Comparison of ENCODE assay signal across 28 cellular contexts in the genomic region with DNA sequence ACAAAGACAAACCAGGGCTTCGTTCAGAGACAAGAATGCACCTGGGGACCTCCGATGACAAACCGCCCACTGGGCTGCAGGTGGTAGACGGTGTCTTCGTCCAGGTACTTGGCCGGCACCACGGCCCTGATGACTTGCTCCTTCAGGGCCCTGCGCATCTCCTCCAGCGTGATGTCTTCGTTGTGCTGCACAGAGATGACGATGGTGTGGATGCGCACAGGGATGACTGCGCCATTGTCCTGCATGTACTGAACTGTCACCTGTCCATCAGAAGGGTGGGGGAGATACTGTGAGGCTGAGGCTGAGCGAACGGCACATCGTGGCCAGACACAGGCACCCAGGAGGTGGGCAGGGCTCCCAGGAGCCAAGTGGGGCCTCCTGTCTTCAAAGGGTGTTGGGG. TPM values are rescaled to one million over a fixed set of nuclear protein-coding genes. Genes with fewer than 3 reads are reported as not detected.
DNase-seq lines count a peak whose midpoint lies in the region; ATAC-seq, FAIRE-seq and TF ChIP-seq lines count a peak whose summit lies in the region.
"Had no signal": no experiment of that assay in that cellular context is flagged by ENCODE, and none has a peak within 500 bp of the region (broad histone marks: within the 10 kb centered on the region; RNA-seq: fewer than 3 reads in every experiment).

No MANE protein-coding gene starts in this region.

- H3K27me3 ChIP-seq in right lobe of liver (no peaks in the 10 kb centered on the region), HepG2 (ENCODE audit: control insufficient read depth in 1 of 2, insufficient read depth in 2 of 2, low read length in 2 of 2) (no peaks in the 10 kb centered on the region), stomach (no peaks in the 10 kb centered on the region)

- WGBS in right lobe of liver (ENCODE audit: insufficient coverage, low coverage, low lambda C conversion rate, missing lambda C conversion rate), result 88% methylated on average over 6 of the region's 16 CpGs
- whole genome bisulfite sequencing in HepG2 (ENCODE audit: low lambda C conversion rate), result 95% methylated on average over 12 of the region's 16 CpGs
- WGBS in stomach, 5 donors, result 93 to 95% (median 94%) methylated on average over 15 to 16 of the region's 16 CpGs

- POLR2A ChIA-PET in activated CD8-positive, alpha-beta T cell treated with anti-CD3 and anti-CD28 coated beads, Interleukin-2, amount 10 ng/mL, durations not matched to agents 7 days and 5 days (lab: Charles Lee), result no interaction called here
- POLR2A ChIA-PET in activated CD8-positive, alpha-beta T cell treated with anti-CD3 and anti-CD28 coated beads for 36 hours (lab: Charles Lee), result no interaction called here
- POLR2A ChIA-PET in HepG2 (lab: Yijun Ruan, JAX), result no interaction called here

- H3K79me2 ChIP-seq in HepG2 (ENCODE audit: insufficient read depth, low read length), result peaks cover 4% of the 10 kb centered on the region

- H3K9ac ChIP-seq in HepG2 (ENCODE audit: insufficient read depth, low read depth, low read length), result no peak overlapping the region

- peak; percentile 6 for DNase-seq in activated CD8-positive, alpha-beta T cell treated with anti-CD3 and anti-CD28 coated beads, Interleukin-2, amount 10 ng/mL, durations not matched to agents 7 days and 5 days
- DNase-seq in activated CD8-positive, alpha-beta T cell treated with anti-CD3 and anti-CD28 coated beads for 36 hours, result no peak
- peak in 2 of 3 donors; percentile 26 to 43 for DNase-seq in right lobe of liver
- no peak for DNase-seq in HepG2 (ENCODE audit: low spot score)
- DNase-seq in stomach, result peak; percentile 23
- DNase-seq in activated T-cell treated with anti-CD3 and anti-CD28 coated beads for 4 hours, result no peak
- no peak for DNase-seq in SKM-1 treated with dmso at 0.1 percent for 144 hours (lab: John Stamatoyannopoulos, UW; ENCODE audit: unreplicated experiment)
- DNase-seq: 8988T; ACHN; Calu3; DMS79 treated with DMSO at 0.1 percent for 48 hours; GF-D8; GOT3; HFFc6; KG1; MM.1S; NCI-H1417; NCI-H1694; NCI-H2029 treated with DMSO at 0.1 percent for 48 hours; NCI-H446 treated with DMSO at 0.1 percent for 48 hours; NCI-H526; NCI-H82; NK-92 treated with Interleukin-12 subunit alpha and Interleukin-12 subunit beta, amount 100 ng/mL, for 24 hours; PC-3 had no signal

- no TSS peak for BruUV-seq in HepG2 (replicated peaks; lab: Mats Ljungman, UMichigan)

- H2AFZ ChIP-seq in HepG2 (ENCODE audit: low read length), result no peak overlapping the region

- H3K36me3 ChIP-seq in right lobe of liver (peaks cover 0 to 100% (median 51%) of the 10 kb centered on the region in 4 donors), HepG2 (replicated peaks in 1 of 2; ENCODE audit: control insufficient read depth in 1 of 2, insufficient read depth in 2 of 2, low read length in 2 of 2) (peaks cover 18 to 65% of the 10 kb centered on the region in 2 experiments), stomach (no peaks in the 10 kb centered on the region)
- H3K36me3 ChIP-seq: HAP-1 had no signal

- H3K4me3 ChIP-seq in right lobe of liver (no peak overlapping the region), HepG2 (replicated peaks in 1 of 3; ENCODE audit: insufficient read depth in 1 of 3, low read depth in 2 of 3, low read length in 3 of 3) (no peak overlapping the region), stomach (no peak overlapping the region)
- H3K4me3 ChIP-seq: HAP-1 had no signal

- ATAC-seq in activated CD8-positive, alpha-beta T cell treated with anti-CD3 and anti-CD28 coated beads, Interleukin-2, amount 10 ng/mL, durations not matched to agents 7 days and 5 days, result no peak
- no peak for ATAC-seq in activated CD8-positive, alpha-beta T cell treated with anti-CD3 and anti-CD28 coated beads for 36 hours
- ATAC-seq in right lobe of liver, result no peak
- no peak for ATAC-seq in HepG2
- ATAC-seq: PC-3 had no signal

- H4K20me1 ChIP-seq in HepG2 (ENCODE audit: insufficient read depth, low read length), result no peaks in the 10 kb centered on the region

- no peaks in the 10 kb centered on the region for H3K9me3 ChIP-seq in right lobe of liver
- no peaks in the 10 kb centered on the region for H3K9me3 ChIP-seq in HepG2 (ENCODE audit: low read length)
- no peaks in the 10 kb centered on the region for H3K9me3 ChIP-seq in stomach
- H3K9me3 ChIP-seq: HAP-1 had no signal

- H3K27ac ChIP-seq in right lobe of liver (peak overlapping the region in 1 of 3 donors; percentile 73), HepG2 (ENCODE audit: extremely low read length, insufficient read depth, low read length) (no peak overlapping the region), stomach (no peak overlapping the region)

- H3K9me3 Mint-ChIP-seq in activated CD8-positive, alpha-beta T cell treated with anti-CD3 and anti-CD28 coated beads, Interleukin-2, amount 10 ng/mL, durations not matched to agents 7 days and 5 days (ENCODE audit: insufficient read depth), result no peaks in the 10 kb centered on the region
- no peaks in the 10 kb centered on the region for H3K9me3 Mint-ChIP-seq in activated CD8-positive, alpha-beta T cell treated with anti-CD3 and anti-CD28 coated beads for 36 hours
- H3K9me3 Mint-ChIP-seq: HFFc6 had no signal

- no peak for TF ChIP-seq RAD21 in HepG2 (CRISPR knock-in tag; IDR thresholded peaks at IDR 0.05)

- no peaks in the 10 kb centered on the region for H3K27me3 Mint-ChIP-seq in activated CD8-positive, alpha-beta T cell treated with anti-CD3 and anti-CD28 coated beads, Interleukin-2, amount 10 ng/mL, durations not matched to agents 7 days and 5 days (ENCODE audit: low read depth)
- no peaks in the 10 kb centered on the region for H3K27me3 Mint-ChIP-seq in activated CD8-positive, alpha-beta T cell treated with anti-CD3 and anti-CD28 coated beads for 36 hours

- TF ChIP-seq EP300 in HepG2 (IDR thresholded peaks at IDR 0.05; ENCODE audit: low read depth in 2 of 2, low read length in 2 of 2) (no peak), HepG2 (CRISPR knock-in tag; IDR thresholded peaks at IDR 0.05; ENCODE audit: borderline replicate concordance) (no peak), stomach (IDR thresholded peaks at IDR 0.05) (no peak)

- H3K36me3 Mint-ChIP-seq in activated CD8-positive, alpha-beta T cell treated with anti-CD3 and anti-CD28 coated beads, Interleukin-2, amount 10 ng/mL, durations not matched to agents 7 days and 5 days (ENCODE audit: low read depth), result no peaks in the 10 kb centered on the region
- H3K36me3 Mint-ChIP-seq in activated CD8-positive, alpha-beta T cell treated with anti-CD3 and anti-CD28 coated beads for 36 hours (ENCODE audit: low read depth), result no peaks in the 10 kb centered on the region

- TF ChIP-seq POLR2A in right lobe of liver (IDR thresholded peaks at IDR 0.05) (no peak), HepG2 (IDR thresholded peaks at IDR 0.05; ENCODE audit: insufficient read depth in 1 of 2, low read depth in 2 of 2, low read length in 2 of 2) (no peak), stomach (IDR thresholded peaks at IDR 0.05) (no peak)

- no peaks in the 10 kb centered on the region for H3K4me1 Mint-ChIP-seq in activated CD8-positive, alpha-beta T cell treated with anti-CD3 and anti-CD28 coated beads, Interleukin-2, amount 10 ng/mL, durations not matched to agents 7 days and 5 days (ENCODE audit: low read depth)
- H3K4me1 Mint-ChIP-seq in activated CD8-positive, alpha-beta T cell treated with anti-CD3 and anti-CD28 coated beads for 36 hours (ENCODE audit: low read depth), result no peaks in the 10 kb centered on the region

- in situ Hi-C loops in HepG2 (cut with HindIII; ENCODE audit: extremely low pct_ligation_motif_present, low pct_unique_long_range_greater_than_20kb), result no loop called here

- H3K4me1 ChIP-seq in right lobe of liver, result peaks cover 0 to 89% (median 30%) of the 10 kb centered on the region in 4 donors
- peaks cover 44% of the 10 kb centered on the region for H3K4me1 ChIP-seq in HepG2 (ENCODE audit: insufficient read depth, low read length)
- no peaks in the 10 kb centered on the region for H3K4me1 ChIP-seq in stomach
- H3K4me1 ChIP-seq: HAP-1 had no signal

- H3K27ac Mint-ChIP-seq in activated CD8-positive, alpha-beta T cell treated with anti-CD3 and anti-CD28 coated beads, Interleukin-2, amount 10 ng/mL, durations not matched to agents 7 days and 5 days, result no peak overlapping the region
- H3K27ac Mint-ChIP-seq in activated CD8-positive, alpha-beta T cell treated with anti-CD3 and anti-CD28 coated beads for 36 hours, result no peak overlapping the region
- H3K27ac Mint-ChIP-seq: HFFc6 had no signal

- H3K4me3 Mint-ChIP-seq in activated CD8-positive, alpha-beta T cell treated with anti-CD3 and anti-CD28 coated beads, Interleukin-2, amount 10 ng/mL, durations not matched to agents 7 days and 5 days, result no peak overlapping the region
- H3K4me3 Mint-ChIP-seq in activated CD8-positive, alpha-beta T cell treated with anti-CD3 and anti-CD28 coated beads for 36 hours, result no peak overlapping the region
- H3K4me3 Mint-ChIP-seq: HFFc6 had no signal

- CTCF ChIA-PET in activated CD8-positive, alpha-beta T cell treated with anti-CD3 and anti-CD28 coated beads, Interleukin-2, amount 10 ng/mL, durations not matched to agents 7 days and 5 days (lab: Charles Lee), result no interaction called here
- CTCF ChIA-PET in activated CD8-positive, alpha-beta T cell treated with anti-CD3 and anti-CD28 coated beads for 36 hours (lab: Charles Lee), result no interaction called here
- CTCF ChIA-PET in HepG2 (lab: Yijun Ruan, JAX; ENCODE audit: low intra/inter-chr PET ratio, low total read pairs), result no interaction called here

- no peak for TF ChIP-seq CTCF in activated CD8-positive, alpha-beta T cell treated with anti-CD3 and anti-CD28 coated beads for 36 hours (IDR thresholded peaks at IDR 0.05)
- TF ChIP-seq CTCF in right lobe of liver (IDR thresholded peaks at IDR 0.05), result no peak
- no peak for TF ChIP-seq CTCF in HepG2 (CRISPR knock-in tag; IDR thresholded peaks at IDR 0.05)
- no peak for TF ChIP-seq CTCF in stomach (IDR thresholded peaks at IDR 0.05)

- intact Hi-C loops in activated CD8-positive, alpha-beta T cell treated with anti-CD3 and anti-CD28 coated beads for 36 hours (cut with micrococcal nuclease), result no loop called here
- intact Hi-C loops in right lobe of liver (cut with DNase I), result no loop called here
- intact Hi-C loops in HepG2 (cut with micrococcal nuclease; ENCODE audit: unreplicated experiment), result no loop called here
- intact Hi-C loops in stomach (cut with DNase I; ENCODE audit: low total_unique reads), result no loop called here

- H3K4me2 ChIP-seq in HepG2 (ENCODE audit: low read depth, low read length), result no peak overlapping the region

- FAIRE-seq in HepG2 (lab: Jason Lieb, UNC), result no peak
- FAIRE-seq: GM12891, HTR-8/SVneo had no signal

RNA-seq across cellular contexts. Expression of gene MAT1A, which starts 13.1 kb away (rescaled TPM):
- not detected for total RNA-seq in activated CD8-positive, alpha-beta T cell treated with anti-CD3 and anti-CD28 coated beads, Interleukin-2, amount 10 ng/mL, durations not matched to agents 7 days and 5 days
- not detected for total RNA-seq in activated CD8-positive, alpha-beta T cell treated with anti-CD3 and anti-CD28 coated beads for 36 hours
- 1,000 to 10,000 TPM in 2 of 6 experiments, 100 to 1,000 TPM in 4; 430 to 1,200 (median 741) TPM for total RNA-seq in right lobe of liver
- 76.9 and 101 TPM in 2 replicates for total RNA-seq in HepG2 (2016; rRNA removed; fragmentation: Illumina TruSeq; extraction: Trizol)
- 8.2 and 9.7 TPM in 2 replicates for total RNA-seq in HepG2 (2016; cell fraction: cytosol; rRNA removed; fragmentation: Illumina TruSeq; extraction: Trizol; ENCODE audit: low read depth)
- total RNA-seq in HepG2 (2016; cell fraction: insoluble cytoplasmic fraction; rRNA removed; fragmentation: Illumina TruSeq; extraction: Trizol), result 77.4 and 101 TPM in 2 replicates
- 35.3 and 36.5 TPM in 2 replicates for total RNA-seq in HepG2 (2016; cell fraction: membrane; rRNA removed; fragmentation: Illumina TruSeq; extraction: Trizol)
- 51.9 and 57.9 TPM in 2 replicates for total RNA-seq in HepG2 (2016; cell fraction: nucleus; rRNA removed; fragmentation: Illumina TruSeq; extraction: Trizol)
- 57.1 and 71.8 TPM in 2 replicates for polyA plus RNA-seq in HepG2 (2011; rRNA removed)
- polyA plus RNA-seq in HepG2 (2011; cell fraction: cytosol; rRNA removed), result 67.8 and 68.7 TPM in 2 replicates
- polyA plus RNA-seq in HepG2 (2011; cell fraction: nucleus; rRNA removed), result 86.2 and 106 TPM in 2 replicates
- polyA plus RNA-seq in HepG2 (2012), result 51.2 and 64.8 TPM in 2 replicates
- polyA plus RNA-seq in HepG2 (2016; cell fraction: cytosol; fragmentation: Illumina TruSeq; extraction: Trizol; ENCODE audit: low read depth), result 7.9 and 9.8 TPM in 2 replicates
- 98.3 and 108 TPM in 2 replicates for polyA plus RNA-seq in HepG2 (2016; cell fraction: insoluble cytoplasmic fraction; fragmentation: Illumina TruSeq; extraction: Trizol; ENCODE audit: low read depth)
- polyA plus RNA-seq in HepG2 (2016; cell fraction: membrane; fragmentation: Illumina TruSeq; extraction: Trizol; ENCODE audit: low read depth), result 26.5 and 26.9 TPM in 2 replicates
- polyA plus RNA-seq in HepG2 (2016; cell fraction: nucleus; fragmentation: Illumina TruSeq; extraction: Trizol; ENCODE audit: insufficient read depth, low read depth), result 93.4 and 100 TPM in 2 replicates
- polyA minus RNA-seq in HepG2 (2011; rRNA and poly(A)+ RNA removed; ENCODE audit: low replicate concordance), result 0.07 and 103 TPM in 2 replicates
- 28.5 and 32.8 TPM in 2 replicates for polyA minus RNA-seq in HepG2 (2011; cell fraction: cytosol; rRNA and poly(A)+ RNA removed)
- polyA minus RNA-seq in HepG2 (2011; cell fraction: nucleus; rRNA and poly(A)+ RNA removed), result 23.2 and 35.9 TPM in 2 replicates
- not detected for total RNA-seq in stomach
- polyA plus RNA-seq in stomach, result 1 to 10 TPM in 1 of 3 donors, under 1 TPM in 2; 0.23 to 1.1 (median 0.31) TPM
- total RNA-seq: Calu3, HFFc6, PC-3 had no signal
- polyA plus RNA-seq: BJ had no signal

Comparison
In these comparisons a context has a peak if more than half of its experiments do, and no peak if none do; other contexts are left out.
1. DNase-seq: peak in activated CD8-positive, alpha-beta T cell treated with anti-CD3 and anti-CD28 coated beads, Interleukin-2, amount 10 ng/mL, durations not matched to agents 7 days and 5 days (single experiment), right lobe of liver (2 of 3) and stomach (single experiment); none in activated CD8-positive, alpha-beta T cell treated with anti-CD3 and anti-CD28 coated beads for 36 hours (single experiment), HepG2 (single experiment), activated T-cell treated with anti-CD3 and anti-CD28 coated beads for 4 hours (single experiment) and SKM-1 treated with dmso at 0.1 percent for 144 hours (single experiment).
2. RNA of gene MAT1A, which starts 13.1 kb away (total RNA-seq): 430 to 1,200 TPM in right lobe of liver and 8.2 to 101 TPM in HepG2; not detected in activated CD8-positive, alpha-beta T cell treated with anti-CD3 and anti-CD28 coated beads, Interleukin-2, amount 10 ng/mL, durations not matched to agents 7 days and 5 days, not detected in activated CD8-positive, alpha-beta T cell treated with anti-CD3 and anti-CD28 coated beads for 36 hours and not detected in stomach; every median in the first group is over 4 times any median in the second.